ENCODE assay signal across 19 cellular contexts in the genomic region with DNA sequence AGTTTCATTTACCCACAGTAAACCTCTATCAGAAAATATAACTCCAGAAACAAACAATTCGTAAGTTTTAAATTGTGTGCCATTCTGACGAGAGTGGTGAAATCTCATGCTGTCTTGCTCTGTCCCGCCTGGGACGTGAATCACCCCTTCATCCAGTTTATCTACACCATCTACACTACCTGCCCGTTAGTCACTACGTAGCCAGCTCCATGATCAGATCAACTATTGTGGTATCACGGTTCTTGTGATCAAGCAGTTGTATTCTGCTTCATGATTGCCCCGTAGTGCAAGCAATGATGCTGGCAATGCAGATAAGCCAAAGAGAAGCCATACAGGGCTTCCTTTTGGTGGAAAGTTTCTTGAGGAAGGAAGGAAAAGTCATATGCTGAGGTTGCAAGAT.
"Had no signal": no experiment of that assay in that cellular context is flagged by ENCODE, and none has a peak within 500 bp of the region (broad histone marks: within the 10 kb centered on the region; RNA-seq: fewer than 3 reads in every experiment).

No MANE protein-coding gene starts in this region.

- H3K4me1 ChIP-seq: pancreas, prostate gland had no signal

- H3K4me3 ChIP-seq: left ventricle myocardium inferior, lung, pancreas, prostate gland, skin epidermis, tibial nerve, upper lobe of left lung, vagina had no signal

- H3K27ac ChIP-seq: left ventricle myocardium inferior, pancreas, prostate gland, skin epidermis, upper lobe of left lung, vagina had no signal

- H3K36me3 ChIP-seq: pancreas, prostate gland, tibial nerve, upper lobe of left lung, vagina had no signal

- H3K9me3 ChIP-seq: left ventricle myocardium inferior, pancreas, prostate gland, tibial nerve, upper lobe of left lung, vagina had no signal

- DNase-seq: hippocampal formation; islet precursor cell; left ventricle myocardium inferior; naive thymus-derived CD8-positive, alpha-beta T cell; nucleus accumbens; pancreas; retina; right cardiac atrium; stimulated activated CD4-positive, alpha-beta T cell treated with anti-CD3 and anti-CD28 coated beads, Interleukin-4, amount 100 ng/mL, for 4 hours; stimulated activated CD8-positive, alpha-beta memory T cell treated with anti-CD3 and anti-CD28 coated beads, Interleukin-4, amount 100 ng/mL, for 48 hours; stimulated activated naive CD4-positive, alpha-beta T cell treated with Interleukin-2 at 50 U/mL for 16 hours; stimulated activated naive CD8-positive, alpha-beta T cell treated with anti-CD3 and anti-CD28 coated beads, Interleukin-15, amount 100 ng/mL, for 72 hours; substantia nigra; upper lobe of left lung had no signal

- H3K27me3 ChIP-seq: pancreas, tibial nerve, upper lobe of left lung, vagina had no signal
